ENCODE assay signal across 23 cellular contexts in the genomic region with DNA sequence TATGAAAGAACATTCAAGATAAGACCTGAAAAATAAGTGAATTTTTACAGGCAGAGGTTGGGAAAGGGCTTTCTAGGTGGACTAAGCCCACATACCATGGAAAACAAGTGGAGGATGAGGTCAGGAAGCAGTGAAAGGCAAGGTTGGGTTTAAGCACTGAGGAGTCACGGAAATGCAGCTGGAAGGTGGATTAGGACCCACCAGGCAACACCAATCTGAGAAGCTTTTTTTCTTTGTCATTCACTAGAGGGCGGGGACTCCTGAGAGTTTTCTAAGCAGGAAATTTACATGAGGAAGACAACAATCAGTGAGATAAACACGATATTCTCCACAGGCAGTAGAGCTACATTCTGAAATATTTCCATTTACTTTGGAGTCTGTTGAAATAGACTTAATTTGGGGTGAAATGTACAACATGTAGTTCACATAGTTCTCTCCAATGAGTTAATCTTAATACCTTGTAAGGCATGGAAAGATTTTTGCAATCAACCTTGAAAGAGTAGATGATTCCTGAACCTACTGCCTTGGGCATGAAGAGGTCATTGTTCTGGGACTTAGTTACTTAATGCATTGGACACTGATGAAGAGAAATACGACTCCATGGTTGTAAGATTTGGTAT. TPM values are rescaled to one million over a fixed set of nuclear protein-coding genes. Genes with fewer than 3 reads are reported as not detected.
A peak's percentile ranks its signal among the peaks of the same experiment; 100 is the strongest.
DNase-seq lines count a peak whose midpoint lies in the region; TF ChIP-seq lines count a peak whose summit lies in the region.
"Had no signal": no experiment of that assay in that cellular context is flagged by ENCODE, and none has a peak within 500 bp of the region (broad histone marks: within the 10 kb centered on the region; RNA-seq: fewer than 3 reads in every experiment).

No MANE protein-coding gene starts in this region.

- H3K18ac ChIP-seq in H9 (ENCODE audit: insufficient read length, low read depth, low read length): no peak overlapping the region

- H3K27me3 ChIP-seq in H9 (ENCODE audit: insufficient read depth, low read length): no peaks in the 10 kb centered on the region
- no peaks in the 10 kb centered on the region for H3K27me3 ChIP-seq in adipocyte (replicated peaks; ENCODE audit: control insufficient read depth, insufficient read depth, low read length)
- H3K27me3 ChIP-seq: BLaER1 had no signal

- no peak overlapping the region for H2BK5ac ChIP-seq in H9 (ENCODE audit: insufficient read length, low read length)

- no peak overlapping the region for H2AFZ ChIP-seq in H9 (ENCODE audit: low read length)
- H2AFZ ChIP-seq: PC-9 had no signal

- no peak overlapping the region for H3K56ac ChIP-seq in H9 (ENCODE audit: insufficient read length, low read depth, low read length)

- H3K36me3 Mint-ChIP-seq in H9 (ENCODE audit: insufficient read depth in 1 of 3, low read depth in 3 of 3): no peaks in the 10 kb centered on the region; a peak in 2 of 7 replicates
- H3K36me3 Mint-ChIP-seq in type B pancreatic cell: no peaks in the 10 kb centered on the region

- intact Hi-C loops in lower leg skin (cut with DNase I; ENCODE audit: low total_unique reads): no loop called here

- no peak overlapping the region for H4K8ac ChIP-seq in H9 (replicated peaks; ENCODE audit: insufficient read length, low read depth, low read length)

- H2BK20ac ChIP-seq in H9 (ENCODE audit: low read depth, low read length, poor library complexity, severe bottlenecking): no peak overlapping the region

- H3K14ac ChIP-seq in H9 (ENCODE audit: insufficient read depth, low read length): no peak overlapping the region

- peak overlapping the region in 1 of 2 experiments; percentile 24; a peak in 1 of 5 replicates for H3K4me3 Mint-ChIP-seq in H9
- no peak overlapping the region for H3K4me3 Mint-ChIP-seq in type B pancreatic cell
- H3K4me3 Mint-ChIP-seq: CD4-positive, alpha-beta T cell had no signal

- H2BK120ac ChIP-seq in H9 (ENCODE audit: low read depth, low read length, poor library complexity, severe bottlenecking): no peak overlapping the region

- H3K9ac ChIP-seq in H9 (ENCODE audit: extremely low read depth, insufficient read length, low read length): no peak overlapping the region
- no peak overlapping the region for H3K9ac ChIP-seq in adipocyte (ENCODE audit: low read length)
- H3K9ac ChIP-seq: BLaER1 had no signal

- no peak overlapping the region for H3K4ac ChIP-seq in H9 (ENCODE audit: low read depth, low read length)

- H3K36me3 ChIP-seq in adipocyte (ENCODE audit: control insufficient read depth, insufficient read depth, low read length, severe bottlenecking): no peaks in the 10 kb centered on the region
- H3K36me3 ChIP-seq: BLaER1 had no signal

- no peak overlapping the region for H2AK5ac ChIP-seq in H9 (ENCODE audit: insufficient read length, low read length)

- H3K9me3 ChIP-seq in H9 (ENCODE audit: control insufficient read depth, low read depth, low read length): no peaks in the 10 kb centered on the region
- H3K9me3 ChIP-seq in adipocyte (ENCODE audit: control insufficient read depth, low read length): no peaks in the 10 kb centered on the region
- H3K9me3 ChIP-seq: BLaER1 had no signal

- H2BK12ac ChIP-seq in H9 (ENCODE audit: insufficient read length, low read depth, low read length): no peak overlapping the region

- no peak overlapping the region for H3T11ph ChIP-seq in H9 (ENCODE audit: low read length)

- no peak overlapping the region for H3K4me2 ChIP-seq in H9 (ENCODE audit: insufficient read depth, insufficient read length, low read length)
- H3K4me2 ChIP-seq: BLaER1, PC-9 had no signal

- no peak overlapping the region for H4K5ac ChIP-seq in H9 (ENCODE audit: insufficient read length, low read depth, low read length)

- peak; percentile 74 for DNase-seq in H9
- DNase-seq in adipocyte (ENCODE audit: low read depth): peak; percentile 79
- peak; percentile 64 for DNase-seq in iPS DF 19.7 (ENCODE audit: low read depth, low spot score)
- no peak for DNase-seq in type B pancreatic cell (ENCODE audit: extremely low spot score, unreplicated experiment)
- no peak for DNase-seq in lower leg skin (ENCODE audit: low spot score in 2 of 2)
- DNase-seq in A172 (ENCODE audit: low spot score): no peak
- DNase-seq in NOMO-1 (lab: John Stamatoyannopoulos, UW; ENCODE audit: unreplicated experiment in 2 of 2): no peak
- DNase-seq: CD4-positive, alpha-beta T cell; COR-L47; DMS79; HCEC 1CT; MM.1S; NCI-H1048; NCI-H1417 treated with DMSO at 0.1 percent for 48 hours; NCI-H187; NCI-H446; NCI-H526; PC-9; SIG-M5 had no signal

- H3K79me2 ChIP-seq in H9 (ENCODE audit: insufficient read depth, low read length): no peaks in the 10 kb centered on the region

- H3K27ac Mint-ChIP-seq in H9 (peak overlapping the region; percentile 10 to 94 (median 90); a peak in 6 of 7 replicates), type B pancreatic cell (no peak overlapping the region)
- H3K27ac Mint-ChIP-seq: CD4-positive, alpha-beta T cell had no signal

- H2BK15ac ChIP-seq in H9 (ENCODE audit: low read depth, low read length): no peak overlapping the region

- TF ChIP-seq CTCF in H9 (conservative IDR thresholded peaks at IDR 0.05) (no peak), type B pancreatic cell (conservative IDR thresholded peaks at IDR 0.05) (no peak), lower leg skin (IDR thresholded peaks at IDR 0.05) (no peak)

- H3K23me2 ChIP-seq in H9 (ENCODE audit: insufficient read length, low read depth, low read length, poor library complexity, severe bottlenecking): no peaks in the 10 kb centered on the region

- no peaks in the 10 kb centered on the region for H4K20me1 ChIP-seq in H9 (ENCODE audit: control insufficient read depth, insufficient read depth, insufficient read length)
- H4K20me1 ChIP-seq: BLaER1 had no signal

- H3K4me1 Mint-ChIP-seq in H9: peaks cover 46 to 47% of the 10 kb centered on the region in 2 experiments
- H3K4me1 Mint-ChIP-seq in type B pancreatic cell (ENCODE audit: unreplicated experiment): peaks cover 16% of the 10 kb centered on the region

- H3K4me1 ChIP-seq in H9 (ENCODE audit: insufficient read depth, low read length) (peaks cover 10% of the 10 kb centered on the region; the same call in 1 of the 2 replicates), adipocyte (ENCODE audit: control insufficient read depth, insufficient read depth, low read length) (peaks cover 17% of the 10 kb centered on the region)

- no peak overlapping the region for H3K27ac ChIP-seq in H9 (ENCODE audit: insufficient read length, low read depth, low read length)
- H3K27ac ChIP-seq: BLaER1, PC-9, RWPE1 had no signal

- H3K4me3 ChIP-seq in adipocyte (ENCODE audit: low read length): no peak overlapping the region
- H3K4me3 ChIP-seq in lower leg skin (ENCODE audit: low read depth, poor library complexity, severe bottlenecking): no peak overlapping the region
- H3K4me3 ChIP-seq: BLaER1, GM12878, PC-9 had no signal

- no CpG with 5 or more reads among the region's 4 CpGs for WGBS in H9 (ENCODE audit: extremely low coverage, insufficient read length, low lambda C conversion rate)
- 79 to 80% methylated on average over 4 of the region's 4 CpGs for WGBS in lower leg skin, 2 donors

- no peaks in the 10 kb centered on the region for H3K79me1 ChIP-seq in H9 (ENCODE audit: insufficient read depth, low read depth, low read length, poor library complexity, severe bottlenecking)

- H4K91ac ChIP-seq in H9 (ENCODE audit: insufficient read length, low read depth, low read length): no peak overlapping the region

- H3K9me3 Mint-ChIP-seq in H9 (no peaks in the 10 kb centered on the region), type B pancreatic cell (peaks cover 5% of the 10 kb centered on the region)
- H3K9me3 Mint-ChIP-seq: CD4-positive, alpha-beta T cell had no signal

- H3K27me3 Mint-ChIP-seq in H9 (ENCODE audit: low read depth) (no peaks in the 10 kb centered on the region; the same call in 1 of the 2 replicates), type B pancreatic cell (peaks cover 12% of the 10 kb centered on the region)

- no peak overlapping the region for H3K23ac ChIP-seq in H9 (ENCODE audit: insufficient read length, low read depth, low read length)

- TF ChIP-seq POLR2A in lower leg skin (IDR thresholded peaks at IDR 0.05): no peak

RNA-seq across cellular contexts. Expression of a gene that starts 40.7 kb away (rescaled TPM):
- total RNA-seq in H9 (2021) (0.15 TPM in 1 of 2 replicates, not detected in the other), type B pancreatic cell (ENCODE audit: low replicate concordance) (1.2 and 1.4 TPM in 2 replicates), lower leg skin (10 to 100 TPM; 10.0 to 23.7 (median 13.8) TPM)
- total RNA-seq in A172 (2014; rRNA removed; shearing (Covaris generic)): 1.3 and 3.4 TPM in 2 replicates
- total RNA-seq: A673; CD4-positive, alpha-beta T cell; GM12878; PC-9 had no signal

Comparison
In these comparisons a context has a peak if more than half of its experiments do, and no peak if none do; other contexts are left out.
1. DNase-seq: peak in H9 (single experiment), adipocyte (single experiment) and iPS DF 19.7 (single experiment); none in type B pancreatic cell (single experiment), lower leg skin (0 of 2), A172 (single experiment) and NOMO-1 (0 of 2).